Comparison of ENCODE assay signal across 12 cellular contexts in genomic region chr11:9139628-9140357, GRCh38. TPM values are rescaled to one million over a fixed set of nuclear protein-coding genes. Genes with fewer than 3 reads are reported as not detected.
DNase-seq lines count a peak whose midpoint lies in the region; ATAC-seq and TF ChIP-seq lines count a peak whose summit lies in the region.
"Had no signal": no experiment of that assay in that cellular context is flagged by ENCODE, and none has a peak within 500 bp of the region (broad histone marks: within the 10 kb centered on the region; RNA-seq: fewer than 3 reads in every experiment).

No MANE protein-coding gene starts in this region.

- H3K9me3 ChIP-seq in ascending aorta, result no peaks in the 10 kb centered on the region

- H2AFZ ChIP-seq in ACC112 (ENCODE audit: low read length, unreplicated experiment) (no peak overlapping the region), GM23338 (no peak overlapping the region)

- H3K79me2 ChIP-seq in ACC112 (ENCODE audit: control insufficient read depth, insufficient read depth, low read length, unreplicated experiment) (no peaks in the 10 kb centered on the region), GM23338 (replicated peaks; ENCODE audit: insufficient read depth) (no peaks in the 10 kb centered on the region)

- H3K27ac ChIP-seq in ACC112 (ENCODE audit: low read depth, low read length), result peak overlapping the region; percentile 44
- no peak overlapping the region for H3K27ac ChIP-seq in GM23338 (ENCODE audit: low read depth)
- peak overlapping the region; percentile 67 to 68 for H3K27ac ChIP-seq in ascending aorta

- H3K27me3 Mint-ChIP-seq in GM23338 (ENCODE audit: insufficient read depth, low read depth, poor library complexity) (peaks cover 4% of the 10 kb centered on the region), nephron progenitor cell (ENCODE audit: low read depth, poor library complexity) (peaks cover 4% of the 10 kb centered on the region)
- H3K27me3 Mint-ChIP-seq: dendritic cell treated with granulocyte-macrophage colony-stimulating factor and Interleukin-4, amounts not matched to agents 40 ng/mL and 50 ng/mL, for 4 days; stimulated activated naive CD8-positive, alpha-beta T cell treated with anti-CD3 and anti-CD28 coated beads, Interleukin-15, amount 100 ng/mL, for 72 hours had no signal

- peaks cover 5% of the 10 kb centered on the region; the same call in 1 of the 2 replicates for H4K20me1 ChIP-seq in GM23338 (replicated peaks; ENCODE audit: insufficient read depth)

- H3K4me1 Mint-ChIP-seq in GM23338 (peaks cover 19% of the 10 kb centered on the region), nephron progenitor cell (peaks cover 10% of the 10 kb centered on the region)

- peaks cover 21% of the 10 kb centered on the region for H3K36me3 ChIP-seq in ACC112 (ENCODE audit: insufficient read depth, low read length)
- peaks cover 28% of the 10 kb centered on the region for H3K36me3 ChIP-seq in GM23338 (ENCODE audit: insufficient read depth)
- peaks cover 40 to 48% of the 10 kb centered on the region in 2 donors for H3K36me3 ChIP-seq in ascending aorta

- H3K27me3 ChIP-seq in ACC112 (ENCODE audit: insufficient read depth, low read length) (no peaks in the 10 kb centered on the region), GM23338 (ENCODE audit: insufficient read depth) (no peaks in the 10 kb centered on the region), ascending aorta (no peaks in the 10 kb centered on the region)

- no peaks in the 10 kb centered on the region for H3K9me2 ChIP-seq in GM23338 (ENCODE audit: insufficient read depth)

- no peak for DNase-seq in GM23338 (ENCODE audit: low spot score)
- DNase-seq in ascending aorta (ENCODE audit: low spot score in 2 of 2), result no peak
- DNase-seq in nephron progenitor cell, result no peak
- no peak for DNase-seq in MV-4-11 (lab: John Stamatoyannopoulos, UW)
- no peak for DNase-seq in NCI-H446 (lab: John Stamatoyannopoulos, UW)
- no peak for DNase-seq in DMS153 treated with DMSO at 0.1 percent for 48 hours (lab: John Stamatoyannopoulos, UW; ENCODE audit: unreplicated experiment)
- DNase-seq: Kasumi-1; stimulated activated naive CD8-positive, alpha-beta T cell treated with anti-CD3 and anti-CD28 coated beads, Interleukin-15, amount 100 ng/mL, for 72 hours had no signal

- H3K4me3 ChIP-seq in ACC112 (ENCODE audit: low read depth, low read length), result no peak overlapping the region
- no peak overlapping the region for H3K4me3 ChIP-seq in GM23338
- no peak overlapping the region for H3K4me3 ChIP-seq in ascending aorta

- H3K4me1 ChIP-seq in ACC112 (ENCODE audit: control insufficient read depth, insufficient read depth, low read length, unreplicated experiment), result peaks cover 26% of the 10 kb centered on the region
- peaks cover 9% of the 10 kb centered on the region; the same call in 1 of the 2 replicates for H3K4me1 ChIP-seq in GM23338 (ENCODE audit: insufficient read depth)
- H3K4me1 ChIP-seq in ascending aorta, result peaks cover 7 to 19% of the 10 kb centered on the region in 2 donors

- no peak for ATAC-seq in GM23338
- no peak for ATAC-seq in GM19324 (IDR thresholded peaks at IDR 0.05; ENCODE audit: low FRiP score, unreplicated experiment)

- H3K9me3 Mint-ChIP-seq in GM23338, result no peaks in the 10 kb centered on the region
- no peaks in the 10 kb centered on the region for H3K9me3 Mint-ChIP-seq in nephron progenitor cell
- H3K9me3 Mint-ChIP-seq: dendritic cell treated with granulocyte-macrophage colony-stimulating factor and Interleukin-4, amounts not matched to agents 40 ng/mL and 50 ng/mL, for 4 days; stimulated activated naive CD8-positive, alpha-beta T cell treated with anti-CD3 and anti-CD28 coated beads, Interleukin-15, amount 100 ng/mL, for 72 hours had no signal

- H3K4me3 Mint-ChIP-seq in GM23338, result no peak overlapping the region
- H3K4me3 Mint-ChIP-seq in nephron progenitor cell, result no peak overlapping the region
- H3K4me3 Mint-ChIP-seq: dendritic cell treated with granulocyte-macrophage colony-stimulating factor and Interleukin-4, amounts not matched to agents 40 ng/mL and 50 ng/mL, for 4 days; stimulated activated naive CD8-positive, alpha-beta T cell treated with anti-CD3 and anti-CD28 coated beads, Interleukin-15, amount 100 ng/mL, for 72 hours had no signal

- no peak overlapping the region for H3K4me2 ChIP-seq in GM23338

- no peak for TF ChIP-seq CTCF in GM23338 (conservative IDR thresholded peaks at IDR 0.05; ENCODE audit: low read depth in 2 of 2)
- TF ChIP-seq CTCF in ascending aorta (IDR thresholded peaks at IDR 0.05), result no peak
- no peak for TF ChIP-seq CTCF in nephron progenitor cell (IDR thresholded peaks at IDR 0.05)

- intact Hi-C loops in ascending aorta (cut with DNase I), result loop anchor here (5.0 kb wide), 5 partner anchors 137 to 457 kb away; partner anchors contain the start of genes AKIP1, NRIP3, RPL27A and TMEM9B

- H3F3A ChIP-seq in GM23338 (replicated peaks; ENCODE audit: low read depth), result 0 out of 2 replicates have a peak, but pooled peaks cover 4% of the 10 kb centered on the region

- H3K27ac Mint-ChIP-seq in GM23338 (peak overlapping the region; percentile 13; the same call in 1 of the 2 replicates), nephron progenitor cell (peak overlapping the region; percentile 94)
- H3K27ac Mint-ChIP-seq: dendritic cell treated with granulocyte-macrophage colony-stimulating factor and Interleukin-4, amounts not matched to agents 40 ng/mL and 50 ng/mL, for 4 days; stimulated activated naive CD8-positive, alpha-beta T cell treated with anti-CD3 and anti-CD28 coated beads, Interleukin-15, amount 100 ng/mL, for 72 hours had no signal

- H3K36me3 Mint-ChIP-seq in GM23338 (ENCODE audit: low read depth) (peaks cover 42% of the 10 kb centered on the region), nephron progenitor cell (ENCODE audit: low read depth) (peaks cover 50% of the 10 kb centered on the region)

TF ChIP-seq in GM23338, 12 proteins besides CTCF, POLR2A, EP300 and RAD21:
- no peak for TF ChIP-seq POLR2AphosphoS5 (IDR thresholded peaks at IDR 0.05; ENCODE audit: low read depth)
- TF ChIP-seq ZNF114 (CRISPR knock-in tag; IDR thresholded peaks at IDR 0.05), result no peak
- no peak for TF ChIP-seq ZNF331 (CRISPR knock-in tag; IDR thresholded peaks at IDR 0.05; ENCODE audit: low read depth)
- no peak for TF ChIP-seq CREB1 (CRISPR knock-in tag; IDR thresholded peaks at IDR 0.05; ENCODE audit: low read depth)
- TF ChIP-seq EZH2 (IDR thresholded peaks at IDR 0.05; ENCODE audit: low read depth, unreplicated experiment), result no peak
- TF ChIP-seq JUNB (IDR thresholded peaks at IDR 0.05; ENCODE audit: unreplicated experiment), result no peak
- TF ChIP-seq, protein P1, sequence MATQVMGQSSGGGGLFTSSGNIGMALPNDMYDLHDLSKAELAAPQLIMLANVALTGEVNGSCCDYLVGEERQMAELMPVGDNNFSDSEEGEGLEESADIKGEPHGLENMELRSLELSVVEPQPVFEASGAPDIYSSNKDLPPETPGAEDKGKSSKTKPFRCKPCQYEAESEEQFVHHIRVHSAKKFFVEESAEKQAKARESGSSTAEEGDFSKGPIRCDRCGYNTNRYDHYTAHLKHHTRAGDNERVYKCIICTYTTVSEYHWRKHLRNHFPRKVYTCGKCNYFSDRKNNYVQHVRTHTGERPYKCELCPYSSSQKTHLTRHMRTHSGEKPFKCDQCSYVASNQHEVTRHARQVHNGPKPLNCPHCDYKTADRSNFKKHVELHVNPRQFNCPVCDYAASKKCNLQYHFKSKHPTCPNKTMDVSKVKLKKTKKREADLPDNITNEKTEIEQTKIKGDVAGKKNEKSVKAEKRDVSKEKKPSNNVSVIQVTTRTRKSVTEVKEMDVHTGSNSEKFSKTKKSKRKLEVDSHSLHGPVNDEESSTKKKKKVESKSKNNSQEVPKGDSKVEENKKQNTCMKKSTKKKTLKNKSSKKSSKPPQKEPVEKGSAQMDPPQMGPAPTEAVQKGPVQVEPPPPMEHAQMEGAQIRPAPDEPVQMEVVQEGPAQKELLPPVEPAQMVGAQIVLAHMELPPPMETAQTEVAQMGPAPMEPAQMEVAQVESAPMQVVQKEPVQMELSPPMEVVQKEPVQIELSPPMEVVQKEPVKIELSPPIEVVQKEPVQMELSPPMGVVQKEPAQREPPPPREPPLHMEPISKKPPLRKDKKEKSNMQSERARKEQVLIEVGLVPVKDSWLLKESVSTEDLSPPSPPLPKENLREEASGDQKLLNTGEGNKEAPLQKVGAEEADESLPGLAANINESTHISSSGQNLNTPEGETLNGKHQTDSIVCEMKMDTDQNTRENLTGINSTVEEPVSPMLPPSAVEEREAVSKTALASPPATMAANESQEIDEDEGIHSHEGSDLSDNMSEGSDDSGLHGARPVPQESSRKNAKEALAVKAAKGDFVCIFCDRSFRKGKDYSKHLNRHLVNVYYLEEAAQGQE (IDR thresholded peaks at IDR 0.05; ENCODE audit: unreplicated experiment), result no peak

RNA-seq across cellular contexts. Expression of gene SCUBE2, which starts 48.4 kb away (rescaled TPM):
- total RNA-seq in GM23338 (2014; rRNA removed; shearing (Covaris generic)), result 0.63 TPM in 1 of 2 replicates, not detected in the other
- polyA plus RNA-seq in GM23338 (2016; fragmentation: Nextera tagmentation; extraction: Ambion mirVana), result 0.47 and 1.2 TPM in 2 replicates
- 1.1 TPM for total RNA-seq in ascending aorta
- total RNA-seq: T-helper 1 cell treated with Interleukin-12 subunit alpha and Interleukin-12 subunit beta and Interleukin-4 antibody, amounts not matched to agents 30 ng/mL and 1 ng/mL, for 36 hours had no signal
